Comparison of ENCODE assay signal across 9 cellular contexts in genomic region chr18:9673296-9674251, GRCh38. TPM values are rescaled to one million over a fixed set of nuclear protein-coding genes. Genes with fewer than 3 reads are reported as not detected.
A peak's percentile ranks its signal among the peaks of the same experiment; 100 is the strongest.
DNase-seq lines count a peak whose midpoint lies in the region; ATAC-seq and TF ChIP-seq lines count a peak whose summit lies in the region.
"Had no signal": no experiment of that assay in that cellular context is flagged by ENCODE, and none has a peak within 500 bp of the region (broad histone marks: within the 10 kb centered on the region; RNA-seq: fewer than 3 reads in every experiment).

No MANE protein-coding gene starts in this region.

- no peaks in the 10 kb centered on the region for H3K36me3 Mint-ChIP-seq in activated CD4-positive, alpha-beta T cell treated with anti-CD3 and anti-CD28 coated beads, Interleukin-2, amount 10 ng/mL, durations not matched to agents 7 days and 5 days (ENCODE audit: low read depth)
- H3K36me3 Mint-ChIP-seq: natural killer cell treated with Interleukin-12 subunit alpha and Interleukin-12 subunit beta and Interleukin-15 and Interleukin-18, amount 100 ng/mL, for 72 hours had no signal

- peak; percentile 37 for DNase-seq in activated CD4-positive, alpha-beta T cell treated with anti-CD3 and anti-CD28 coated beads, Interleukin-2, amount 10 ng/mL, durations not matched to agents 7 days and 5 days
- DNase-seq in activated CD4-positive, alpha-beta T cell treated with anti-CD3 and anti-CD28 coated beads, Interleukin-2, amount 50 U/mL, for 1 hour = no peak
- peak; percentile 50 for DNase-seq in HK-2 (ENCODE audit: unreplicated experiment)
- DNase-seq in RWPE1 (ENCODE audit: low spot score) = peak; percentile 95
- DNase-seq in dermis blood vessel endothelial cell = peak; percentile 78
- DNase-seq in medulla oblongata (ENCODE audit: extremely low spot score) = peak; percentile 69
- no peak for DNase-seq in NCI-H1436 treated with DMSO at 0.1 percent for 48 hours (lab: John Stamatoyannopoulos, UW)

- H3K4me1 Mint-ChIP-seq in activated CD4-positive, alpha-beta T cell treated with anti-CD3 and anti-CD28 coated beads, Interleukin-2, amount 10 ng/mL, durations not matched to agents 7 days and 5 days = peaks cover 7% of the 10 kb centered on the region

- H3K27ac Mint-ChIP-seq in activated CD4-positive, alpha-beta T cell treated with anti-CD3 and anti-CD28 coated beads, Interleukin-2, amount 10 ng/mL, durations not matched to agents 7 days and 5 days = no peak overlapping the region
- H3K27ac Mint-ChIP-seq: natural killer cell treated with Interleukin-12 subunit alpha and Interleukin-12 subunit beta and Interleukin-15 and Interleukin-18, amount 100 ng/mL, for 72 hours had no signal

- H3K27ac ChIP-seq in RWPE1 = peak overlapping the region; percentile 79

- no peaks in the 10 kb centered on the region for H3K9me3 Mint-ChIP-seq in activated CD4-positive, alpha-beta T cell treated with anti-CD3 and anti-CD28 coated beads, Interleukin-2, amount 10 ng/mL, durations not matched to agents 7 days and 5 days
- H3K9me3 Mint-ChIP-seq: natural killer cell treated with Interleukin-12 subunit alpha and Interleukin-12 subunit beta and Interleukin-15 and Interleukin-18, amount 100 ng/mL, for 72 hours had no signal

- peak; percentile 40 for TF ChIP-seq CTCF in RWPE1 (conservative IDR thresholded peaks at IDR 0.05; ENCODE audit: low read depth)

- CTCF ChIA-PET in activated CD4-positive, alpha-beta T cell treated with anti-CD3 and anti-CD28 coated beads, Interleukin-2, amount 10 ng/mL, durations not matched to agents 7 days and 5 days (lab: Charles Lee) = interaction anchor here (1.8 kb wide), 1 partner anchor 13 kb away, joined by 3 read pairs; no protein-coding TSS in a partner anchor
- CTCF ChIA-PET in RWPE1 (lab: Yijun Ruan, JAX) = interaction anchor here (0.6 to 1.4 kb wide), 9 partner anchors 58 to 242 kb away, joined by 3 to 6 read pairs (median 4); no protein-coding TSS in a partner anchor

- peak; percentile 97 for ATAC-seq in GM21515 (IDR thresholded peaks at IDR 0.05; ENCODE audit: unreplicated experiment)

- peaks cover 15% of the 10 kb centered on the region for H3K27me3 Mint-ChIP-seq in activated CD4-positive, alpha-beta T cell treated with anti-CD3 and anti-CD28 coated beads, Interleukin-2, amount 10 ng/mL, durations not matched to agents 7 days and 5 days

- H3K4me3 Mint-ChIP-seq in activated CD4-positive, alpha-beta T cell treated with anti-CD3 and anti-CD28 coated beads, Interleukin-2, amount 10 ng/mL, durations not matched to agents 7 days and 5 days = no peak overlapping the region
- H3K4me3 Mint-ChIP-seq: natural killer cell treated with Interleukin-12 subunit alpha and Interleukin-12 subunit beta and Interleukin-15 and Interleukin-18, amount 100 ng/mL, for 72 hours had no signal

- POLR2A ChIA-PET in activated CD4-positive, alpha-beta T cell treated with anti-CD3 and anti-CD28 coated beads, Interleukin-2, amount 10 ng/mL, durations not matched to agents 7 days and 5 days (lab: Charles Lee) = no interaction called here
- POLR2A ChIA-PET in RWPE1 (lab: Yijun Ruan, JAX; ENCODE audit: low non-redundant PET) = interaction anchor here (0.6 to 1.0 kb wide), 3 partner anchors 7 to 1661 kb away, joined by 3 to 9 read pairs (median 4); no protein-coding TSS in a partner anchor

RNA-seq across cellular contexts. Expression of gene RAB31, which starts 34.5 kb away (rescaled TPM):
- total RNA-seq in activated CD4-positive, alpha-beta T cell treated with anti-CD3 and anti-CD28 coated beads, Interleukin-2, amount 10 ng/mL, durations not matched to agents 7 days and 5 days = 1 to 10 TPM in 1 of 2 experiments, under 1 TPM in 1; 0.92 to 1.3 TPM
- total RNA-seq in dermis blood vessel endothelial cell = 27.2 and 44.3 TPM in 2 replicates

RNA-seq across cellular contexts. Expression of gene PPP4R1, which starts 59.2 kb away (rescaled TPM):
- total RNA-seq in activated CD4-positive, alpha-beta T cell treated with anti-CD3 and anti-CD28 coated beads, Interleukin-2, amount 10 ng/mL, durations not matched to agents 7 days and 5 days = 10 to 100 TPM; 48.4 to 49.7 TPM
- total RNA-seq in dermis blood vessel endothelial cell = 180 and 193 TPM in 2 replicates

Comparison
In these comparisons a context has a peak if more than half of its experiments do, and no peak if none do; other contexts are left out.
1. DNase-seq: peak in activated CD4-positive, alpha-beta T cell treated with anti-CD3 and anti-CD28 coated beads, Interleukin-2, amount 10 ng/mL, durations not matched to agents 7 days and 5 days (single experiment), HK-2 (single experiment), RWPE1 (single experiment), dermis blood vessel endothelial cell (single experiment) and medulla oblongata (single experiment); none in activated CD4-positive, alpha-beta T cell treated with anti-CD3 and anti-CD28 coated beads, Interleukin-2, amount 50 U/mL, for 1 hour (single experiment) and NCI-H1436 treated with DMSO at 0.1 percent for 48 hours (single experiment).
2. RNA of gene RAB31, which starts 34.5 kb away (total RNA-seq): 27.2 to 44.3 TPM in dermis blood vessel endothelial cell; 0.92 to 1.3 TPM in activated CD4-positive, alpha-beta T cell treated with anti-CD3 and anti-CD28 coated beads, Interleukin-2, amount 10 ng/mL, durations not matched to agents 7 days and 5 days; every median in the first group is over 10 times any median in the second.